ENCODE assay signal across 8 cellular contexts in the genomic region with DNA sequence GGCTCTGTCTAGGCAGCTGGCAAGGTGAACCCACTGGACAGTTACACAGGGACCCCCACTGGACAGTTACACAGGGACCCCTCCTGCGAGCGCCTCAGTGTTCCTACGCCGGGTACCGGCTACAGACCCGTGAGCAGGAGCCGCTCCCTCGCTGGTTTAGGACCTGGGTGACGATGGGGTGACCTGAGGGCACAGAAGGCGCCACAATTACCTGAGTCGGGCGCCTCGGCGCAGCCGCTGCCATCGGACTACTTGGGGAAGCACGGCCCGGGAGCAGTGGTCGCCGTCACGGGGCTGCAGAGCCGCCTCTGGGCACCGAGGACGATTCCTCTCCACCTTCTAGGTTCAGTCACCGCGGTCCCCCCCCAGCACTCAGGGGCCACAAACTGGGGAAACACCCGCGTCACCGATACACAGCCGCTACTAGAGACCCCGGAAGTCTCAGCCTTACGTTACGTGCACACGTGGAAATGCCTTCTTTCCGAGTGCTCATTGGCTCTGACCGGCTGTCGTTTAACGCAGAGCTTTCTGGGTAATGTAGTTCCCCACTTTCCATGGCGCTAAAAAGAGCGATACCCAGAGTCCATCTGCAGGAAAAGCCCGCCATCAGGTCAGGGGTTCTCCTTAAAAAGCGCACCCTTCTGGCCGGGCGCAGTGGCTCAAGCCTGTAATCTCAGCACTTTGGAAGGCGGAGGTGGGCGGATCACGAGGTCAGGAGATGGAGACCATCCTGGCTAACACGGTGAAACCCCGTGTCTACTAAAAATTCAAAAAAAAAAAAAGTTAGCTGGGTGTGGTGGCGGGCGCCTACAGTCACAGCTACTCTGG. TPM values are rescaled to one million over a fixed set of nuclear protein-coding genes. Genes with fewer than 3 reads are reported as not detected.
DNase-seq lines count a peak whose midpoint lies in the region; ATAC-seq, FAIRE-seq and TF ChIP-seq lines count a peak whose summit lies in the region.
"Not testable (repeated sequence)": the region's sequence is repeated elsewhere in the genome, so short reads cannot be mapped to it uniquely, and the experiment has no call there.

A gene (minus strand): TSS at position 425 of the 828 bp plus-strand sequence. CDS start 181 bp downstream, at position 244.

- H3K36me3 Mint-ChIP-seq in H9 (ENCODE audit: insufficient read depth in 1 of 3, low read depth in 3 of 3): peaks cover 29 to 66% (median 58%) of the 10 kb centered on the region in 3 experiments
- peaks cover 67% of the 10 kb centered on the region for H3K36me3 Mint-ChIP-seq in neural progenitor cell

- H3K27me3 Mint-ChIP-seq in H9 (ENCODE audit: low read depth): not testable (repeated sequence)
- peaks cover 13% of the 10 kb centered on the region for H3K27me3 Mint-ChIP-seq in neural progenitor cell (ENCODE audit: insufficient read depth, low read depth)

- not testable (repeated sequence) for H2BK15ac ChIP-seq in H9 (ENCODE audit: low read depth, low read length)

- H3K4me3 Mint-ChIP-seq in H9: peak within 1 kb of the TSS; percentile 89 to 91
- peak within 1 kb of the TSS; percentile 95 for H3K4me3 Mint-ChIP-seq in neural progenitor cell

- H3K18ac ChIP-seq in H9 (ENCODE audit: insufficient read length, low read depth, low read length): peak within 1 kb of the TSS; percentile 66

- not testable (repeated sequence) for H2AK5ac ChIP-seq in H9 (ENCODE audit: insufficient read length, low read length)

- H3K79me2 ChIP-seq in H9 (ENCODE audit: insufficient read depth, low read length): not testable (repeated sequence)
- H3K79me2 ChIP-seq in neural progenitor cell (ENCODE audit: low read depth): peaks cover 38% of the 10 kb centered on the region

- peaks cover 17% of the 10 kb centered on the region for H3F3A ChIP-seq in neural progenitor cell (ENCODE audit: low read depth)

- H3K56ac ChIP-seq in H9 (ENCODE audit: insufficient read length, low read depth, low read length): not testable (repeated sequence)

- peak within 1 kb of the TSS; percentile 11 for H3K14ac ChIP-seq in H9 (ENCODE audit: insufficient read depth, low read length)

- H3K4me1 ChIP-seq in H9 (ENCODE audit: insufficient read depth, low read length); foreskin keratinocyte; neural progenitor cell: not testable (repeated sequence)

- not testable (repeated sequence) for H3K27ac ChIP-seq in H9 (ENCODE audit: insufficient read length, low read depth, low read length); neural progenitor cell
- peak within 1 kb of the TSS; percentile 68 for H3K27ac ChIP-seq in foreskin keratinocyte

- not testable (repeated sequence) for H2BK12ac ChIP-seq in H9 (ENCODE audit: insufficient read length, low read depth, low read length)

- peak within 1 kb of the TSS; percentile 64 for H3K9ac ChIP-seq in H9 (ENCODE audit: extremely low read depth, insufficient read length, low read length)
- peak within 1 kb of the TSS; percentile 90 for H3K9ac ChIP-seq in neural progenitor cell

- H3K4me3 ChIP-seq in neural progenitor cell: peak within 1 kb of the TSS; percentile 95

- peak; percentile 95 for FAIRE-seq in G401.6 (lab: Jason Lieb, UNC)

- not testable (repeated sequence) for H3K36me3 ChIP-seq in neural progenitor cell

- not testable (repeated sequence) for H3K9me3 ChIP-seq in H9 (ENCODE audit: control insufficient read depth, low read depth, low read length); neural progenitor cell (ENCODE audit: low read depth)

- H3K4me2 ChIP-seq in H9 (ENCODE audit: insufficient read depth, insufficient read length, low read length) (peak within 1 kb of the TSS; percentile 87), neural progenitor cell (peak within 1 kb of the TSS; percentile 96)

- H2BK20ac ChIP-seq in H9 (ENCODE audit: low read depth, low read length, poor library complexity, severe bottlenecking): not testable (repeated sequence)

- DNase-seq in H9 (peak; percentile 97), M059J (ENCODE audit: low read depth) (peak; percentile 97), SHP77 treated with DMSO at 0.1 percent for 48 hours (lab: John Stamatoyannopoulos, UW) (peak; percentile 95), foreskin keratinocyte (peak; percentile 88 to 92), neural progenitor cell (ENCODE audit: low spot score) (peak; percentile 98), stromal cell of bone marrow (ENCODE audit: low read depth) (peak; percentile 96)
- DNase-seq in activated effector memory CD4-positive, alpha-beta T cell treated with anti-CD3 and anti-CD28 coated beads, Interleukin-2, amount 50 U/mL, for 16 hours: peak; percentile 94

- not testable (repeated sequence) for H4K20me1 ChIP-seq in H9 (ENCODE audit: control insufficient read depth, insufficient read depth, insufficient read length); neural progenitor cell (ENCODE audit: low read depth)

- H3K23ac ChIP-seq in H9 (ENCODE audit: insufficient read length, low read depth, low read length): not testable (repeated sequence)

- H3K4me1 Mint-ChIP-seq in H9 (peaks cover 15 to 20% of the 10 kb centered on the region in 2 experiments), neural progenitor cell (peaks cover 12% of the 10 kb centered on the region)

- not testable (repeated sequence) for H4K5ac ChIP-seq in H9 (ENCODE audit: insufficient read length, low read depth, low read length)

- not testable (repeated sequence) for H3K27me3 ChIP-seq in H9 (ENCODE audit: insufficient read depth, low read length); foreskin keratinocyte; neural progenitor cell

- not testable (repeated sequence) for H3K23me2 ChIP-seq in H9 (ENCODE audit: insufficient read length, low read depth, low read length, poor library complexity, severe bottlenecking)

- H3K9me3 Mint-ChIP-seq in H9: not testable (repeated sequence)
- peaks cover 62% of the 10 kb centered on the region for H3K9me3 Mint-ChIP-seq in neural progenitor cell

- not testable (repeated sequence) for H3K79me1 ChIP-seq in H9 (ENCODE audit: insufficient read depth, low read depth, low read length, poor library complexity, severe bottlenecking)

- peak within 1 kb of the TSS; percentile 88 to 97 (median 97) for H3K27ac Mint-ChIP-seq in H9
- peak within 1 kb of the TSS; percentile 66 for H3K27ac Mint-ChIP-seq in neural progenitor cell

- H4K8ac ChIP-seq in H9 (replicated peaks; ENCODE audit: insufficient read length, low read depth, low read length): not testable (repeated sequence)

- not testable (repeated sequence) for H2AFZ ChIP-seq in H9 (ENCODE audit: low read length)
- H2AFZ ChIP-seq in neural progenitor cell (replicated peaks): peak within 1 kb of the TSS; percentile 35

- ATAC-seq in foreskin keratinocyte: peak; percentile 97

- H3K4ac ChIP-seq in H9 (ENCODE audit: low read depth, low read length): not testable (repeated sequence)

- H3T11ph ChIP-seq in H9 (ENCODE audit: low read length): not testable (repeated sequence)

- H2BK5ac ChIP-seq in H9 (ENCODE audit: insufficient read length, low read length): not testable (repeated sequence)

- not testable (repeated sequence) for H2BK120ac ChIP-seq in H9 (ENCODE audit: low read depth, low read length, poor library complexity, severe bottlenecking)

- WGBS in H9 (ENCODE audit: extremely low coverage, insufficient read length, low lambda C conversion rate): no CpG with 5 or more reads among the region's 51 CpGs

- H4K91ac ChIP-seq in H9 (ENCODE audit: insufficient read length, low read depth, low read length): not testable (repeated sequence)

- TF ChIP-seq CTCF in H9 (conservative IDR thresholded peaks at IDR 0.05) (peak; percentile 63), foreskin keratinocyte (conservative IDR thresholded peaks at IDR 0.05) (peak; percentile 65), neural progenitor cell (IDR thresholded peaks at IDR 0.05) (peak; percentile 69)

RNA-seq across cellular contexts. Expression of the gene that starts here (rescaled TPM):
- total RNA-seq in H9 (2021): 22.1 and 22.2 TPM in 2 replicates
- 11.2 and 11.6 TPM in 2 replicates for total RNA-seq in M059J (2014; rRNA removed; shearing (Covaris generic))
- total RNA-seq in foreskin keratinocyte: 6.5 and 7.3 TPM in 2 replicates
- 0.71 and 0.97 TPM in 2 replicates for polyA plus RNA-seq in foreskin keratinocyte
- total RNA-seq in neural progenitor cell (ENCODE audit: low replicate concordance): 20.6 and 27.2 TPM in 2 replicates
